ENCODE assay signal across 8 cellular contexts in the genomic region with DNA sequence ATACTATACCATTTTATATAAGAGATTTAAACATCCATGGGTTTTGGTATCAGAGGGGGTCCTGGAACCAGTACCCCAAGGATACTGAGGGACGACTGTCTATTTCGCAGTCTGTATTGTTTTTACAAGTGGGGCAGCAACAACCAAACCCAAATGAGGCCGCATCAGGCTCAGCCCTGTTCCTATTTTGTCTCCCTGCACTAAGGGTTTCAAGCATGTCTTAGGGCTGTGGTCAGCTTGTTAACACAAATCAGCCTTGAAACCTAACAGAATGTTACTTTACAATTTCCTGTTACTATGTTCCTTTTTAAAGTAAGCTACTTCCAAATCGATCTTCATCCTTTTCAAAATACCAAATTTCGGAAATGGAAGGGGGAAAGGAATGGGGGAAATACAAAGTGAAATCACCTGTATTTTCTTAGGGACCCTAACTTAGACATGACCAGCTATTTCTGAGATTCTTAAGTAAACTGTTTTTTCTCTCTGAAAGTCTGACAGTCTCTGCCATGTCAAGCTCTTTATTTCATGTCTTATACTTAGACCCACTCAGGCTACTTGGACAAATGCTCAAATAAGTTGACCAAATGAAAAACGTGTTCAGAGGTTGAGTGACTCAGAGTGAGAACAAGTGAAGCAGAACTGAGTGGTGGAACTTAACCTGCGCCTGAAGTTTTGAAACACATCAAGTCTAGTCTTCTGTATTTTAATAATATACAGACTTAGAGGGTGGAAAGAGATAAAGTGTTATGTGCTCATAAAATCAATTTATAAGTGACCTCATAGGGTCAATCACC.
DNase-seq lines count a peak whose midpoint lies in the region; ATAC-seq and TF ChIP-seq lines count a peak whose summit lies in the region.

No MANE protein-coding gene starts in this region.

- H3K4me3 Mint-ChIP-seq in CD4-positive, alpha-beta T cell: peak overlapping the region; percentile 78
- H3K4me3 Mint-ChIP-seq in activated CD8-positive, alpha-beta T cell treated with anti-CD3 and anti-CD28 coated beads for 36 hours: peak overlapping the region; percentile 26
- H3K4me3 Mint-ChIP-seq in stimulated activated naive B cell treated with anti-CD40 and anti-IgM and Interleukin-4, amounts not matched to agents 10 μg/mL and 1 μg/mL and 100 μg/mL, for 72 hours: peak overlapping the region; percentile 60 to 63

- H3K27ac Mint-ChIP-seq in CD4-positive, alpha-beta T cell: peak overlapping the region; percentile 76
- H3K27ac Mint-ChIP-seq in activated CD8-positive, alpha-beta T cell treated with anti-CD3 and anti-CD28 coated beads for 36 hours: peak overlapping the region; percentile 84
- peak overlapping the region; percentile 89 for H3K27ac Mint-ChIP-seq in stimulated activated naive B cell treated with anti-CD40 and anti-IgM and Interleukin-4, amounts not matched to agents 10 μg/mL and 1 μg/mL and 100 μg/mL, for 72 hours

- CTCF ChIA-PET in CD4-positive, alpha-beta T cell (lab: Charles Lee): interaction anchor here (1.6 kb wide), 1 partner anchor 76 kb away, joined by 5 read pairs; a partner anchor contains a TSS
- CTCF ChIA-PET in activated CD8-positive, alpha-beta T cell treated with anti-CD3 and anti-CD28 coated beads for 36 hours (lab: Charles Lee): interaction anchor here (1.1 kb wide), 1 partner anchor 75 kb away, joined by 3 read pairs; no protein-coding TSS in a partner anchor

- peaks cover 4% of the 10 kb centered on the region for H3K9me3 Mint-ChIP-seq in CD4-positive, alpha-beta T cell
- peaks cover 17% of the 10 kb centered on the region for H3K9me3 Mint-ChIP-seq in activated CD8-positive, alpha-beta T cell treated with anti-CD3 and anti-CD28 coated beads for 36 hours
- no peaks in the 10 kb centered on the region for H3K9me3 Mint-ChIP-seq in stimulated activated naive B cell treated with anti-CD40 and anti-IgM and Interleukin-4, amounts not matched to agents 10 μg/mL and 1 μg/mL and 100 μg/mL, for 72 hours

- no peak for DNase-seq in CD4-positive, alpha-beta T cell
- DNase-seq in GM19238 (ENCODE audit: insufficient read length, low spot score): peak; percentile 26
- peak; percentile 20 for DNase-seq in activated CD8-positive, alpha-beta T cell treated with anti-CD3 and anti-CD28 coated beads for 36 hours
- peak; percentile 23 for DNase-seq in stimulated activated naive B cell treated with anti-CD40 and anti-IgM and Interleukin-4, amounts not matched to agents 10 μg/mL and 1 μg/mL and 100 μg/mL, for 72 hours
- DNase-seq in epidermal melanocyte (ENCODE audit: insufficient read length, low spot score): no peak
- no peak for DNase-seq in 8988T
- DNase-seq in activated CD4-positive, alpha-beta T cell treated with anti-CD3 and anti-CD28 coated beads, Interleukin-2, amount 50 U/mL, for 48 hours: no peak

- POLR2A ChIA-PET in CD4-positive, alpha-beta T cell (lab: Charles Lee): interaction anchor here (0.6 to 2.7 kb wide), 6 partner anchors 23 to 308 kb away, joined by 3 to 29 read pairs (median 3); a partner anchor contains a TSS
- POLR2A ChIA-PET in activated CD8-positive, alpha-beta T cell treated with anti-CD3 and anti-CD28 coated beads for 36 hours (lab: Charles Lee): no interaction called here

- peaks cover 44% of the 10 kb centered on the region for H3K4me1 Mint-ChIP-seq in CD4-positive, alpha-beta T cell (ENCODE audit: low read depth)
- peaks cover 32% of the 10 kb centered on the region for H3K4me1 Mint-ChIP-seq in activated CD8-positive, alpha-beta T cell treated with anti-CD3 and anti-CD28 coated beads for 36 hours (ENCODE audit: low read depth)
- peaks cover 22 to 50% of the 10 kb centered on the region in 2 donors for H3K4me1 Mint-ChIP-seq in stimulated activated naive B cell treated with anti-CD40 and anti-IgM and Interleukin-4, amounts not matched to agents 10 μg/mL and 1 μg/mL and 100 μg/mL, for 72 hours

- peak overlapping the region; percentile 24 for H3K27ac ChIP-seq in CD4-positive, alpha-beta T cell (ENCODE audit: low read depth, low read length)

- peaks cover 9% of the 10 kb centered on the region for H3K36me3 Mint-ChIP-seq in CD4-positive, alpha-beta T cell (ENCODE audit: low read depth)
- H3K36me3 Mint-ChIP-seq in activated CD8-positive, alpha-beta T cell treated with anti-CD3 and anti-CD28 coated beads for 36 hours (ENCODE audit: low read depth): peaks cover 27% of the 10 kb centered on the region
- peaks cover 9 to 29% of the 10 kb centered on the region in 2 donors for H3K36me3 Mint-ChIP-seq in stimulated activated naive B cell treated with anti-CD40 and anti-IgM and Interleukin-4, amounts not matched to agents 10 μg/mL and 1 μg/mL and 100 μg/mL, for 72 hours

- peaks cover 10% of the 10 kb centered on the region for H3K9me3 ChIP-seq in CD4-positive, alpha-beta T cell (ENCODE audit: control insufficient read depth, low read length)

- H3K27me3 ChIP-seq in CD4-positive, alpha-beta T cell (ENCODE audit: control insufficient read depth, insufficient read depth, low read length): no peaks in the 10 kb centered on the region

- intact Hi-C loops in CD4-positive, alpha-beta T cell (cut with DNase I, micrococcal nuclease): loop anchor here in 1 of 2 experiments (2.0 kb wide), 1 partner anchor 75 kb away; a partner anchor contains a TSS
- intact Hi-C loops in activated CD8-positive, alpha-beta T cell treated with anti-CD3 and anti-CD28 coated beads for 36 hours (cut with micrococcal nuclease): loop anchor here (5.0 kb wide), 1 partner anchor 76 kb away; a partner anchor contains a TSS

- no peaks in the 10 kb centered on the region for H3K27me3 Mint-ChIP-seq in CD4-positive, alpha-beta T cell
- H3K27me3 Mint-ChIP-seq in activated CD8-positive, alpha-beta T cell treated with anti-CD3 and anti-CD28 coated beads for 36 hours: no peaks in the 10 kb centered on the region
- no peaks in the 10 kb centered on the region for H3K27me3 Mint-ChIP-seq in stimulated activated naive B cell treated with anti-CD40 and anti-IgM and Interleukin-4, amounts not matched to agents 10 μg/mL and 1 μg/mL and 100 μg/mL, for 72 hours

- ATAC-seq in CD4-positive, alpha-beta T cell (ENCODE audit: poor library complexity): peak; percentile 42
- peak; percentile 87 for ATAC-seq in HG03135 (IDR thresholded peaks at IDR 0.05; ENCODE audit: unreplicated experiment)
- peak; percentile 69 for ATAC-seq in activated CD8-positive, alpha-beta T cell treated with anti-CD3 and anti-CD28 coated beads for 36 hours
- peak; percentile 93 to 96 for ATAC-seq in stimulated activated naive B cell treated with anti-CD40 and anti-IgM and Interleukin-4, amounts not matched to agents 10 μg/mL and 1 μg/mL and 100 μg/mL, for 72 hours (replicated peaks)

- no peak for TF ChIP-seq CTCF in CD4-positive, alpha-beta T cell (IDR thresholded peaks at IDR 0.05)
- TF ChIP-seq CTCF in activated CD8-positive, alpha-beta T cell treated with anti-CD3 and anti-CD28 coated beads for 36 hours (IDR thresholded peaks at IDR 0.05): no peak

Comparison
In these comparisons a context has a peak if more than half of its experiments do, and no peak if none do; other contexts are left out.
1. ATAC-seq: peak in every context shown above with its lines; median percentile 94 in stimulated activated naive B cell treated with anti-CD40 and anti-IgM and Interleukin-4, amounts not matched to agents 10 μg/mL and 1 μg/mL and 100 μg/mL, for 72 hours; 87 in HG03135; 69 in activated CD8-positive, alpha-beta T cell treated with anti-CD3 and anti-CD28 coated beads for 36 hours; 42 in CD4-positive, alpha-beta T cell.
2. DNase-seq: peak in GM19238 (single experiment), activated CD8-positive, alpha-beta T cell treated with anti-CD3 and anti-CD28 coated beads for 36 hours (single experiment) and stimulated activated naive B cell treated with anti-CD40 and anti-IgM and Interleukin-4, amounts not matched to agents 10 μg/mL and 1 μg/mL and 100 μg/mL, for 72 hours (single experiment); none in CD4-positive, alpha-beta T cell (0 of 10), epidermal melanocyte (single experiment), 8988T (single experiment) and activated CD4-positive, alpha-beta T cell treated with anti-CD3 and anti-CD28 coated beads, Interleukin-2, amount 50 U/mL, for 48 hours (0 of 2).
3. H3K4me3 Mint-ChIP-seq: peak in every context shown above with its lines; median percentile 78 in CD4-positive, alpha-beta T cell; 62 in stimulated activated naive B cell treated with anti-CD40 and anti-IgM and Interleukin-4, amounts not matched to agents 10 μg/mL and 1 μg/mL and 100 μg/mL, for 72 hours; 26 in activated CD8-positive, alpha-beta T cell treated with anti-CD3 and anti-CD28 coated beads for 36 hours.
4. Peak in every context shown above with its lines, with median percentiles within 50 percentile points of each other: H3K27ac Mint-ChIP-seq.